ENCODE assay signal across 9 cellular contexts in genomic region chr5:77631166-77631582, GRCh38. TPM values are rescaled to one million over a fixed set of nuclear protein-coding genes. Genes with fewer than 3 reads are reported as not detected.
DNase-seq lines count a peak whose midpoint lies in the region; ATAC-seq lines count a peak whose summit lies in the region.
"Had no signal": no experiment of that assay in that cellular context is flagged by ENCODE, and none has a peak within 500 bp of the region (broad histone marks: within the 10 kb centered on the region; RNA-seq: fewer than 3 reads in every experiment).

No MANE protein-coding gene starts in this region.

- peaks cover 69% of the 10 kb centered on the region for H3K27me3 Mint-ChIP-seq in activated CD4-positive, alpha-beta T cell treated with anti-CD3 and anti-CD28 coated beads, Interleukin-2, amount 10 ng/mL, durations not matched to agents 24 days and 14 days
- H3K27me3 Mint-ChIP-seq in activated naive CD8-positive, alpha-beta T cell treated with anti-CD3 and anti-CD28 coated beads for 36 hours, result peaks cover 91% of the 10 kb centered on the region
- peaks cover 58% of the 10 kb centered on the region for H3K27me3 Mint-ChIP-seq in stimulated activated memory B cell treated with anti-CD40 and anti-IgM and Interleukin-4, amounts not matched to agents 10 μg/mL and 1 μg/mL and 100 μg/mL, for 72 hours

- H4K8ac ChIP-seq in neuronal stem cell (ENCODE audit: low read depth, low read length) (no peak overlapping the region), mesendoderm (ENCODE audit: low read depth, low read length) (no peak overlapping the region)

- no peak overlapping the region for H3K4me3 ChIP-seq in neuronal stem cell (ENCODE audit: low read length in 2 of 2)
- H3K4me3 ChIP-seq in mesendoderm (ENCODE audit: low read length), result no peak overlapping the region

- H3K27ac ChIP-seq in neuronal stem cell (replicated peaks; ENCODE audit: low read length), result no peak overlapping the region
- H3K27ac ChIP-seq in mesendoderm (ENCODE audit: low read depth, low read length), result no peak overlapping the region

- H3K4me3 Mint-ChIP-seq in activated CD4-positive, alpha-beta T cell treated with anti-CD3 and anti-CD28 coated beads, Interleukin-2, amount 10 ng/mL, durations not matched to agents 24 days and 14 days, result peak overlapping the region; percentile 78
- peak overlapping the region; percentile 78 for H3K4me3 Mint-ChIP-seq in activated naive CD8-positive, alpha-beta T cell treated with anti-CD3 and anti-CD28 coated beads for 36 hours
- H3K4me3 Mint-ChIP-seq in stimulated activated memory B cell treated with anti-CD40 and anti-IgM and Interleukin-4, amounts not matched to agents 10 μg/mL and 1 μg/mL and 100 μg/mL, for 72 hours, result peak overlapping the region; percentile 78

- H3K4ac ChIP-seq in neuronal stem cell (ENCODE audit: low read length) (no peak overlapping the region), mesendoderm (ENCODE audit: low read depth, low read length) (no peak overlapping the region)

- H3K23ac ChIP-seq in neuronal stem cell (ENCODE audit: low read depth, low read length, poor library complexity) (no peak overlapping the region), mesendoderm (ENCODE audit: low read length) (no peak overlapping the region)

- no peaks in the 10 kb centered on the region for H3K79me2 ChIP-seq in mesendoderm (ENCODE audit: control insufficient read depth, insufficient read depth, low read length)

- intact Hi-C loops in activated CD4-positive, alpha-beta T cell treated with anti-CD3 and anti-CD28 coated beads, Interleukin-2, amount 10 ng/mL, durations not matched to agents 24 days and 14 days (cut with micrococcal nuclease), result loop anchor here (10.0 kb wide), 2 partner anchors 486 to 676 kb away; partner anchors contain the start of gene CRHBP

- no peak overlapping the region for H4K5ac ChIP-seq in mesendoderm (ENCODE audit: low read length)

- peaks cover 7% of the 10 kb centered on the region for H3K36me3 Mint-ChIP-seq in activated CD4-positive, alpha-beta T cell treated with anti-CD3 and anti-CD28 coated beads, Interleukin-2, amount 10 ng/mL, durations not matched to agents 24 days and 14 days (ENCODE audit: low read depth)
- H3K36me3 Mint-ChIP-seq in activated naive CD8-positive, alpha-beta T cell treated with anti-CD3 and anti-CD28 coated beads for 36 hours, result peaks cover 9% of the 10 kb centered on the region
- peaks cover 5% of the 10 kb centered on the region for H3K36me3 Mint-ChIP-seq in stimulated activated memory B cell treated with anti-CD40 and anti-IgM and Interleukin-4, amounts not matched to agents 10 μg/mL and 1 μg/mL and 100 μg/mL, for 72 hours

- peaks cover 14% of the 10 kb centered on the region for H3K4me1 Mint-ChIP-seq in activated CD4-positive, alpha-beta T cell treated with anti-CD3 and anti-CD28 coated beads, Interleukin-2, amount 10 ng/mL, durations not matched to agents 24 days and 14 days
- H3K4me1 Mint-ChIP-seq in activated naive CD8-positive, alpha-beta T cell treated with anti-CD3 and anti-CD28 coated beads for 36 hours, result peaks cover 19% of the 10 kb centered on the region
- H3K4me1 Mint-ChIP-seq in stimulated activated memory B cell treated with anti-CD40 and anti-IgM and Interleukin-4, amounts not matched to agents 10 μg/mL and 1 μg/mL and 100 μg/mL, for 72 hours, result peaks cover 21% of the 10 kb centered on the region

- H3K79me1 ChIP-seq in neuronal stem cell (ENCODE audit: low read depth, low read length), result no peaks in the 10 kb centered on the region
- no peaks in the 10 kb centered on the region for H3K79me1 ChIP-seq in mesendoderm (ENCODE audit: low read length)

- H3K4me1 ChIP-seq in neuronal stem cell (ENCODE audit: control insufficient read depth in 2 of 2, insufficient read depth in 1 of 2, low read depth in 1 of 2, low read length in 2 of 2) (peaks cover 3 to 6% of the 10 kb centered on the region in 2 donors), mesendoderm (ENCODE audit: control insufficient read depth, low read depth, low read length) (no peaks in the 10 kb centered on the region)

- H2AK5ac ChIP-seq in neuronal stem cell (ENCODE audit: low read depth, low read length), result no peak overlapping the region
- H2AK5ac ChIP-seq in mesendoderm (ENCODE audit: low read length), result no peak overlapping the region

- no peaks in the 10 kb centered on the region for H3K36me3 ChIP-seq in neuronal stem cell (replicated peaks in 1 of 2; ENCODE audit: control insufficient read depth in 2 of 2, insufficient read depth in 2 of 2, low read length in 2 of 2)
- no peaks in the 10 kb centered on the region for H3K36me3 ChIP-seq in mesendoderm (ENCODE audit: control insufficient read depth, insufficient read depth, low read length)

- no peak overlapping the region for H2BK120ac ChIP-seq in neuronal stem cell (ENCODE audit: low read depth, low read length)
- no peak overlapping the region for H2BK120ac ChIP-seq in mesendoderm (ENCODE audit: low read depth, low read length)

- H3K27me3 ChIP-seq in neuronal stem cell (ENCODE audit: control insufficient read depth in 3 of 3, insufficient read depth in 3 of 3, low read depth in 1 of 3, low read length in 3 of 3), result peaks cover 41 to 100% (median 71%) of the 10 kb centered on the region in 3 experiments
- peaks cover 54% of the 10 kb centered on the region for H3K27me3 ChIP-seq in mesendoderm (ENCODE audit: insufficient read depth, low read length, poor library complexity)

- H3K9me3 Mint-ChIP-seq in activated CD4-positive, alpha-beta T cell treated with anti-CD3 and anti-CD28 coated beads, Interleukin-2, amount 10 ng/mL, durations not matched to agents 24 days and 14 days, result peaks cover 21% of the 10 kb centered on the region
- H3K9me3 Mint-ChIP-seq in activated naive CD8-positive, alpha-beta T cell treated with anti-CD3 and anti-CD28 coated beads for 36 hours, result peaks cover 17% of the 10 kb centered on the region
- H3K9me3 Mint-ChIP-seq in stimulated activated memory B cell treated with anti-CD40 and anti-IgM and Interleukin-4, amounts not matched to agents 10 μg/mL and 1 μg/mL and 100 μg/mL, for 72 hours, result peaks cover 7% of the 10 kb centered on the region

- no peak overlapping the region for H4K91ac ChIP-seq in neuronal stem cell (ENCODE audit: low read depth, low read length, poor library complexity)

- peak; percentile 60 for DNase-seq in activated CD4-positive, alpha-beta T cell treated with anti-CD3 and anti-CD28 coated beads, Interleukin-2, amount 10 ng/mL, durations not matched to agents 24 days and 14 days
- no peak for DNase-seq in activated CD4-positive, alpha-beta T cell treated with anti-CD3 and anti-CD28 coated beads for 4 hours
- no peak for DNase-seq in activated naive CD8-positive, alpha-beta T cell treated with anti-CD3 and anti-CD28 coated beads for 36 hours
- DNase-seq in NAMALWA (ENCODE audit: low spot score), result no peak
- DNase-seq in neuronal stem cell (ENCODE audit: low spot score), result no peak
- DNase-seq in mesendoderm, result no peak

- no peak overlapping the region for H3K9ac ChIP-seq in neuronal stem cell (ENCODE audit: low read depth, low read length, poor library complexity)
- no peak overlapping the region for H3K9ac ChIP-seq in mesendoderm (ENCODE audit: low read length)

- no peak overlapping the region for H2AFZ ChIP-seq in neuronal stem cell (ENCODE audit: low read length)

- ATAC-seq in HG03045 (IDR thresholded peaks at IDR 0.05; ENCODE audit: unreplicated experiment), result peak; percentile 43
- ATAC-seq in stimulated activated memory B cell treated with anti-CD40 and anti-IgM and Interleukin-4, amounts not matched to agents 10 μg/mL and 1 μg/mL and 100 μg/mL, for 72 hours, result peak; percentile 54

- H2BK15ac ChIP-seq in neuronal stem cell (ENCODE audit: low read length) (no peak overlapping the region), mesendoderm (replicated peaks; ENCODE audit: low read depth) (no peak overlapping the region)

- H2BK5ac ChIP-seq in neuronal stem cell (ENCODE audit: low read length), result no peak overlapping the region
- no peak overlapping the region for H2BK5ac ChIP-seq in mesendoderm (ENCODE audit: low read length)

- no peak overlapping the region for H3K18ac ChIP-seq in neuronal stem cell (ENCODE audit: low read length)
- no peak overlapping the region for H3K18ac ChIP-seq in mesendoderm (ENCODE audit: low read length)

- no peak overlapping the region for H2BK12ac ChIP-seq in neuronal stem cell (ENCODE audit: low read length)

- H3K4me2 ChIP-seq in neuronal stem cell (ENCODE audit: insufficient read depth, low read length, poor library complexity, severe bottlenecking) (no peak overlapping the region), mesendoderm (ENCODE audit: low read length) (no peak overlapping the region)

- H3K14ac ChIP-seq in neuronal stem cell (ENCODE audit: low read length), result no peak overlapping the region

- WGBS in neuronal stem cell (ENCODE audit: extremely low coverage in 2 of 2, insufficient read length in 2 of 2, insufficient replicate concordance in 1 of 2), 2 donors, result no CpG with 5 or more reads among the region's 13 CpGs
- no CpG with 5 or more reads among the region's 13 CpGs for WGBS in mesendoderm (ENCODE audit: extremely low coverage, insufficient coverage, low lambda C conversion rate)

- H3K56ac ChIP-seq in mesendoderm (ENCODE audit: low read length), result no peak overlapping the region

- H3K27ac Mint-ChIP-seq in activated CD4-positive, alpha-beta T cell treated with anti-CD3 and anti-CD28 coated beads, Interleukin-2, amount 10 ng/mL, durations not matched to agents 24 days and 14 days, result peak overlapping the region; percentile 53
- H3K27ac Mint-ChIP-seq in activated naive CD8-positive, alpha-beta T cell treated with anti-CD3 and anti-CD28 coated beads for 36 hours, result no peak overlapping the region
- H3K27ac Mint-ChIP-seq in stimulated activated memory B cell treated with anti-CD40 and anti-IgM and Interleukin-4, amounts not matched to agents 10 μg/mL and 1 μg/mL and 100 μg/mL, for 72 hours, result peak overlapping the region; percentile 24

- peaks cover 0 to 1% of the 10 kb centered on the region in 2 donors for H3K9me3 ChIP-seq in neuronal stem cell (replicated peaks in 1 of 2; ENCODE audit: control insufficient read depth in 2 of 2, insufficient read depth in 1 of 2, low read depth in 1 of 2, low read length in 2 of 2)

RNA-seq across cellular contexts. Expression of gene OTP, which starts 7.3 kb away (rescaled TPM):
- not detected in 2 replicates for total RNA-seq in activated CD4-positive, alpha-beta T cell treated with anti-CD3 and anti-CD28 coated beads, Interleukin-2, amount 10 ng/mL, durations not matched to agents 24 days and 14 days
- not detected for total RNA-seq in activated naive CD8-positive, alpha-beta T cell treated with anti-CD3 and anti-CD28 coated beads for 36 hours
- polyA plus RNA-seq in neuronal stem cell (2013, experiment 1 of 2), result 0.13 TPM
- 0.10 TPM for polyA plus RNA-seq in neuronal stem cell (2013, experiment 2 of 2)
- 0.01 TPM for polyA plus RNA-seq in mesendoderm (2013, experiment 1 of 2)
- not detected for polyA plus RNA-seq in mesendoderm (2013, experiment 2 of 2)
- total RNA-seq: lung had no signal
- polyA plus RNA-seq: lung had no signal
